6 cellular contexts compared by ENCODE assay signal in the genomic region with DNA sequence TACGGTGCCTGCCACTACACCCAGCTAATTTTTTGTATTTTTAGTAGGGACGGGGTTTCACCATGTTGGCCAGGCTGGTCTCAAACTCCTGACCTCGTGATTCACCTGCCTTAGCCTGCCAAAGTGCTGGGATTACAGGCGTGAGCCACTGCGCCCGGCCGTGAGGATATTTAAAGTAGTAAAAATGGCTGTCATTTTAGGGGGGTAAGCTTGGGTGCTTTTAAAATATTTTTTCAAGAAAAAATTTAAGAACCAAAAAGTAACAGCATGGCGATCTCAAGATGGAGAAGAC. TPM values are rescaled to one million over a fixed set of nuclear protein-coding genes. Genes with fewer than 3 reads are reported as not detected.
DNase-seq lines count a peak whose midpoint lies in the region; ATAC-seq and TF ChIP-seq lines count a peak whose summit lies in the region.
"Not testable (repeated sequence)": the region's sequence is repeated elsewhere in the genome, so short reads cannot be mapped to it uniquely, and the experiment has no call there.

No MANE protein-coding gene starts in this region.

- not testable (repeated sequence) for H3K27ac ChIP-seq in BLaER1; GM23338 (ENCODE audit: low read depth); PC-9; endodermal cell (ENCODE audit: low read depth, low read length)

- H3K36me3 Mint-ChIP-seq in GM23338 (ENCODE audit: low read depth); endodermal cell (ENCODE audit: low read depth): not testable (repeated sequence)
- H3K36me3 Mint-ChIP-seq in activated naive CD4-positive, alpha-beta T cell treated with anti-CD3 and anti-CD28 coated beads for 36 hours (ENCODE audit: low read depth): peaks cover 13% of the 10 kb centered on the region

- H3F3A ChIP-seq in GM23338 (replicated peaks; ENCODE audit: low read depth); Loucy (ENCODE audit: low read depth); PC-9 (ENCODE audit: insufficient read depth, low read depth): not testable (repeated sequence)

- H3K4me1 ChIP-seq in BLaER1 (peaks cover 81% of the 10 kb centered on the region), GM23338 (ENCODE audit: insufficient read depth) (peaks cover 78% of the 10 kb centered on the region), Loucy (ENCODE audit: insufficient read depth, low read length, poor library complexity, severe bottlenecking) (peaks cover 12% of the 10 kb centered on the region), PC-9 (replicated peaks; ENCODE audit: insufficient read depth) (peaks cover 49% of the 10 kb centered on the region)
- not testable (repeated sequence) for H3K4me1 ChIP-seq in endodermal cell (ENCODE audit: control insufficient read depth, insufficient read depth, low read length)

- not testable (repeated sequence) for H3K9me2 ChIP-seq in GM23338 (ENCODE audit: insufficient read depth); Loucy (replicated peaks; ENCODE audit: low read depth, low read length); PC-9 (ENCODE audit: insufficient read depth)

- BruUV-seq in PC-9 (replicated peaks; lab: Mats Ljungman, UMichigan): not testable (repeated sequence)

- not testable (repeated sequence) for H3K27ac Mint-ChIP-seq in GM23338, endodermal cell
- peak overlapping the region; percentile 10 for H3K27ac Mint-ChIP-seq in activated naive CD4-positive, alpha-beta T cell treated with anti-CD3 and anti-CD28 coated beads for 36 hours

- TF ChIP-seq CTCF in GM23338 (conservative IDR thresholded peaks at IDR 0.05; ENCODE audit: low read depth in 2 of 2); Loucy (conservative IDR thresholded peaks at IDR 0.05; ENCODE audit: low read length); PC-9 (conservative IDR thresholded peaks at IDR 0.05): not testable (repeated sequence)
- peak; percentile 5 for TF ChIP-seq CTCF in endodermal cell (conservative IDR thresholded peaks at IDR 0.05)

- not testable (repeated sequence) for DNase-seq in GM23338 (ENCODE audit: low spot score); PC-9; activated naive CD4-positive, alpha-beta T cell treated with anti-CD3 and anti-CD28 coated beads for 36 hours; endodermal cell

- not testable (repeated sequence) for H2AFZ ChIP-seq in GM23338; Loucy (ENCODE audit: low read length); PC-9

- not testable (repeated sequence) for H3K4me3 Mint-ChIP-seq in GM23338; activated naive CD4-positive, alpha-beta T cell treated with anti-CD3 and anti-CD28 coated beads for 36 hours; endodermal cell

- H3K4me3 ChIP-seq in BLaER1; GM23338; PC-9; endodermal cell (ENCODE audit: low read length): not testable (repeated sequence)
- H3K4me3 ChIP-seq in Loucy (ENCODE audit: low read length, poor library complexity, severe bottlenecking): peak overlapping the region; percentile 22

- not testable (repeated sequence) for H3K9ac ChIP-seq in BLaER1; Loucy (ENCODE audit: low read depth, low read length, poor library complexity, severe bottlenecking); endodermal cell (ENCODE audit: extremely low read depth, low read length, poor library complexity, severe bottlenecking)

- H3K9me3 ChIP-seq in BLaER1; Loucy (ENCODE audit: insufficient read depth, low read depth, low read length); PC-9 (ENCODE audit: insufficient read depth, low read depth); endodermal cell (ENCODE audit: control insufficient read depth, low read length): not testable (repeated sequence)

- not testable (repeated sequence) for H3K27me3 ChIP-seq in BLaER1; GM23338 (ENCODE audit: insufficient read depth); Loucy (ENCODE audit: insufficient read depth, low read length, poor library complexity, severe bottlenecking); PC-9 (ENCODE audit: insufficient read depth, low read depth)
- peaks cover 73% of the 10 kb centered on the region for H3K27me3 ChIP-seq in endodermal cell (ENCODE audit: control insufficient read depth, insufficient read depth, low read length, poor library complexity, severe bottlenecking)

- POLR2A ChIA-PET in PC-9 (lab: Charles Lee; ENCODE audit: unreplicated experiment): not testable (repeated sequence)

- intact Hi-C loops in PC-9 (cut with micrococcal nuclease; ENCODE audit: unreplicated experiment): loop anchor here (1.0 kb wide), 1 partner anchor 14 kb away; no protein-coding TSS in a partner anchor
- intact Hi-C loops in activated naive CD4-positive, alpha-beta T cell treated with anti-CD3 and anti-CD28 coated beads for 36 hours (cut with micrococcal nuclease): not testable (repeated sequence)

- H3K4me1 Mint-ChIP-seq in GM23338 (peaks cover 76% of the 10 kb centered on the region), endodermal cell (peaks cover 52% of the 10 kb centered on the region)
- peaks cover 73% of the 10 kb centered on the region for H3K4me1 Mint-ChIP-seq in activated naive CD4-positive, alpha-beta T cell treated with anti-CD3 and anti-CD28 coated beads for 36 hours (ENCODE audit: low read depth)

- CTCF ChIA-PET in PC-9 (lab: Charles Lee): interaction anchor here (0.5 kb wide), 1 partner anchor 484 kb away, joined by 3 read pairs; no protein-coding TSS in a partner anchor
- CTCF ChIA-PET in activated naive CD4-positive, alpha-beta T cell treated with anti-CD3 and anti-CD28 coated beads for 36 hours (lab: Charles Lee): interaction anchor here (0.6 to 2.5 kb wide), 5 partner anchors 9 to 84 kb away, joined by 3 to 7 read pairs (median 4); no protein-coding TSS in a partner anchor

- peaks cover 92% of the 10 kb centered on the region for H3K79me2 ChIP-seq in GM23338 (replicated peaks; ENCODE audit: insufficient read depth)
- H3K79me2 ChIP-seq in Loucy (ENCODE audit: insufficient read depth, low read length): peaks cover 93% of the 10 kb centered on the region
- H3K79me2 ChIP-seq in PC-9 (ENCODE audit: low read depth): peaks cover 95% of the 10 kb centered on the region

- WGBS in endodermal cell (ENCODE audit: insufficient coverage in 1 of 2, insufficient read length in 1 of 2), 2 experiments: 89 to 96% methylated on average over 7 of the region's 8 CpGs

- not testable (repeated sequence) for H3K36me3 ChIP-seq in BLaER1; GM23338 (ENCODE audit: insufficient read depth); Loucy (ENCODE audit: insufficient read depth, low read length); PC-9 (ENCODE audit: low read depth); endodermal cell (ENCODE audit: control insufficient read depth, insufficient read depth, low read length)

- H4K20me1 ChIP-seq in BLaER1 (peaks cover 93% of the 10 kb centered on the region), GM23338 (replicated peaks; ENCODE audit: insufficient read depth) (peaks cover 35% of the 10 kb centered on the region), Loucy (ENCODE audit: insufficient read depth, low read length, poor library complexity, severe bottlenecking) (peaks cover 32% of the 10 kb centered on the region), PC-9 (ENCODE audit: insufficient read depth) (peaks cover 84% of the 10 kb centered on the region)

- not testable (repeated sequence) for H3K9me3 Mint-ChIP-seq in GM23338; activated naive CD4-positive, alpha-beta T cell treated with anti-CD3 and anti-CD28 coated beads for 36 hours; endodermal cell

- H3K27me3 Mint-ChIP-seq in GM23338 (ENCODE audit: insufficient read depth, low read depth, poor library complexity); activated naive CD4-positive, alpha-beta T cell treated with anti-CD3 and anti-CD28 coated beads for 36 hours (ENCODE audit: low read depth): not testable (repeated sequence)
- peaks cover 69% of the 10 kb centered on the region for H3K27me3 Mint-ChIP-seq in endodermal cell (ENCODE audit: insufficient read depth)

- ATAC-seq in GM23338: not testable (repeated sequence)

- H3K4me2 ChIP-seq in BLaER1: peak overlapping the region; percentile 39
- H3K4me2 ChIP-seq in GM23338: 0 out of 2 replicates have a peak overlapping the region, but pooled peaks have one; percentile 43
- H3K4me2 ChIP-seq in Loucy (ENCODE audit: low read depth, low read length, poor library complexity, severe bottlenecking): peak overlapping the region; percentile 37
- H3K4me2 ChIP-seq in PC-9: peak overlapping the region; percentile 86; the same call in 1 of the 2 replicates

RNA-seq across cellular contexts. Expression of a gene that starts 4.9 kb away (rescaled TPM):
- total RNA-seq in GM23338 (2014; rRNA removed; shearing (Covaris generic)): 63.3 and 71.3 TPM in 2 replicates
- polyA plus RNA-seq in GM23338 (2016; fragmentation: Nextera tagmentation; extraction: Ambion mirVana): 29.0 and 35.6 TPM in 2 replicates
- 54.7 and 78.3 TPM in 2 replicates for total RNA-seq in PC-9 (2021)
- total RNA-seq in activated naive CD4-positive, alpha-beta T cell treated with anti-CD3 and anti-CD28 coated beads for 36 hours: 10 to 100 TPM; 59.6 to 62.2 TPM
- total RNA-seq in endodermal cell: 10 to 100 TPM; 35.0 to 42.1 TPM
- polyA plus RNA-seq in endodermal cell (2013, experiment 1 of 2): 57.6 TPM
- polyA plus RNA-seq in endodermal cell (2013, experiment 2 of 2): 55.8 TPM
